Comparison of ENCODE assay signal across 12 cellular contexts in genomic region chr16:78761427-78761826, GRCh38.
DNase-seq lines count a peak whose midpoint lies in the region; ATAC-seq, FAIRE-seq and TF ChIP-seq lines count a peak whose summit lies in the region.
"Had no signal": no experiment of that assay in that cellular context is flagged by ENCODE, and none has a peak within 500 bp of the region (broad histone marks: within the 10 kb centered on the region; RNA-seq: fewer than 3 reads in every experiment).

No MANE protein-coding gene starts in this region.

- no peak overlapping the region for H3K27ac Mint-ChIP-seq in activated CD4-positive, alpha-beta T cell treated with anti-CD3 and anti-CD28 coated beads, Interleukin-2, amount 10 ng/mL, durations not matched to agents 24 days and 14 days

- H3K9me3 ChIP-seq in MM.1S (replicated peaks; ENCODE audit: insufficient read depth, low read length), result no peaks in the 10 kb centered on the region
- H3K9me3 ChIP-seq: BLaER1 treated with 17β-estradiol and CSF1 and Interleukin-3, amounts not matched to agents 10 nM and 100 nM had no signal

- H3K4me3 ChIP-seq in MM.1S (ENCODE audit: low read length), result peak overlapping the region; percentile 61
- H3K4me3 ChIP-seq: BLaER1 treated with 17β-estradiol and CSF1 and Interleukin-3, amounts not matched to agents 10 nM and 100 nM; K562 had no signal

- intact Hi-C loops in activated CD4-positive, alpha-beta T cell treated with anti-CD3 and anti-CD28 coated beads, Interleukin-2, amount 10 ng/mL, durations not matched to agents 24 days and 14 days (cut with micrococcal nuclease), result loop anchor here (2.0 to 10.0 kb wide), 2 partner anchors 13 to 667 kb away; partner anchors contain the start of gene WWOX

- no peaks in the 10 kb centered on the region for H3K9me3 Mint-ChIP-seq in activated CD4-positive, alpha-beta T cell treated with anti-CD3 and anti-CD28 coated beads, Interleukin-2, amount 10 ng/mL, durations not matched to agents 24 days and 14 days

- H3K36me3 ChIP-seq in MM.1S (replicated peaks; ENCODE audit: insufficient read depth, low read length), result peaks cover 3% of the 10 kb centered on the region; the same call in 1 of the 2 replicates
- H3K36me3 ChIP-seq: BLaER1 treated with 17β-estradiol and CSF1 and Interleukin-3, amounts not matched to agents 10 nM and 100 nM had no signal

- H3K4me2 ChIP-seq in MM.1S (ENCODE audit: low read depth, low read length), result peak overlapping the region; percentile 79

- no peak overlapping the region for H3K4me3 Mint-ChIP-seq in activated CD4-positive, alpha-beta T cell treated with anti-CD3 and anti-CD28 coated beads, Interleukin-2, amount 10 ng/mL, durations not matched to agents 24 days and 14 days

- no peaks in the 10 kb centered on the region for H3K9me2 ChIP-seq in MM.1S (replicated peaks; ENCODE audit: insufficient read depth, low read length)

- H3K4me1 ChIP-seq in MM.1S (ENCODE audit: low read length), result peaks cover 9% of the 10 kb centered on the region; the same call in 1 of the 2 replicates

- FAIRE-seq in GM12891 (lab: Jason Lieb, UNC), result no peak
- FAIRE-seq: endometrium, K562 had no signal

- H3K27me3 Mint-ChIP-seq in activated CD4-positive, alpha-beta T cell treated with anti-CD3 and anti-CD28 coated beads, Interleukin-2, amount 10 ng/mL, durations not matched to agents 24 days and 14 days, result peaks cover 4% of the 10 kb centered on the region

- DNase-seq in GM12891 (ENCODE audit: insufficient read length, low spot score), result no peak
- peak; percentile 47 for DNase-seq in MM.1S
- DNase-seq in DMS79 (lab: John Stamatoyannopoulos, UW), result no peak
- DNase-seq in central memory CD4-positive, alpha-beta T cell, result no peak
- no peak for DNase-seq in NCI-H345 treated with DMSO at 0.1 percent for 48 hours (lab: John Stamatoyannopoulos, UW; ENCODE audit: unreplicated experiment)
- DNase-seq in activated CD4-positive, alpha-beta T cell treated with anti-CD3 and anti-CD28 coated beads, Interleukin-2, amount 10 ng/mL, durations not matched to agents 24 days and 14 days, result no peak
- DNase-seq: NCI-H748 treated with DMSO at 0.1 percent for 48 hours had no signal

- H3F3A ChIP-seq in MM.1S (ENCODE audit: insufficient read depth, low read length), result peaks cover 93% of the 10 kb centered on the region

- H2AFZ ChIP-seq in MM.1S (ENCODE audit: low read length), result no peak overlapping the region

- peak overlapping the region; percentile 95; the same call in 1 of the 2 replicates for H3K27ac ChIP-seq in MM.1S (ENCODE audit: low read length)
- H3K27ac ChIP-seq: BLaER1 treated with 17β-estradiol and CSF1 and Interleukin-3, amounts not matched to agents 10 nM and 100 nM had no signal

- no peaks in the 10 kb centered on the region for H3K27me3 ChIP-seq in MM.1S (replicated peaks; ENCODE audit: insufficient read depth, low read length)
- H3K27me3 ChIP-seq: BLaER1 treated with 17β-estradiol and CSF1 and Interleukin-3, amounts not matched to agents 10 nM and 100 nM had no signal

- peak overlapping the region; percentile 94; the same call in 1 of the 2 replicates for H3K9ac ChIP-seq in MM.1S (ENCODE audit: low read length)
- H3K9ac ChIP-seq: BLaER1 treated with 17β-estradiol and CSF1 and Interleukin-3, amounts not matched to agents 10 nM and 100 nM had no signal

- H3K36me3 Mint-ChIP-seq in activated CD4-positive, alpha-beta T cell treated with anti-CD3 and anti-CD28 coated beads, Interleukin-2, amount 10 ng/mL, durations not matched to agents 24 days and 14 days (ENCODE audit: low read depth), result no peaks in the 10 kb centered on the region

- no peak for TF ChIP-seq POLR2A in GM12891 (IDR thresholded peaks at IDR 0.05; ENCODE audit: low read depth, low read length)

- H3K4me1 Mint-ChIP-seq in activated CD4-positive, alpha-beta T cell treated with anti-CD3 and anti-CD28 coated beads, Interleukin-2, amount 10 ng/mL, durations not matched to agents 24 days and 14 days, result no peaks in the 10 kb centered on the region

- ATAC-seq in GM19328 (IDR thresholded peaks at IDR 0.05; ENCODE audit: unreplicated experiment) (peak; percentile 82), HG02870 (IDR thresholded peaks at IDR 0.05; ENCODE audit: unreplicated experiment) (peak; percentile 93)
- ATAC-seq: K562 had no signal

- H3K79me2 ChIP-seq in MM.1S (ENCODE audit: low read length), result peaks cover 99% of the 10 kb centered on the region

- TF ChIP-seq CTCF in MM.1S (IDR thresholded peaks at IDR 0.05; ENCODE audit: low read length), result no peak

- H4K20me1 ChIP-seq in MM.1S (ENCODE audit: insufficient read depth, low read length), result peaks cover 99% of the 10 kb centered on the region
- H4K20me1 ChIP-seq: BLaER1 treated with 17β-estradiol and CSF1 and Interleukin-3, amounts not matched to agents 10 nM and 100 nM had no signal

TF ChIP-seq in GM12891, 5 proteins besides CTCF, POLR2A, EP300 and RAD21:
- TF ChIP-seq POU2F2 (IDR thresholded peaks at IDR 0.05; ENCODE audit: low read depth, low read length), result peak; percentile 78; the same call in 1 of the 2 replicates
- no peak for TF ChIP-seq PAX5 (IDR thresholded peaks at IDR 0.05; ENCODE audit: insufficient read depth, low read length, severe bottlenecking)
